ENCODE assay signal across 8 cellular contexts in genomic region chr10:110681023-110681681, GRCh38. TPM values are rescaled to one million over a fixed set of nuclear protein-coding genes. Genes with fewer than 3 reads are reported as not detected.
DNase-seq lines count a peak whose midpoint lies in the region; ATAC-seq, FAIRE-seq and TF ChIP-seq lines count a peak whose summit lies in the region.

No MANE protein-coding gene starts in this region.

- POLR2A ChIA-PET in OCI-LY7 (lab: Charles Lee): no interaction called here

- ATAC-seq in GM18505 (IDR thresholded peaks at IDR 0.05; ENCODE audit: unreplicated experiment): no peak

- no peaks in the 10 kb centered on the region for H3K36me3 ChIP-seq in OCI-LY7 (ENCODE audit: insufficient read depth, low read length)
- H3K36me3 ChIP-seq in bronchial epithelial cell (ENCODE audit: control insufficient read depth, insufficient read depth, low read length): no peaks in the 10 kb centered on the region

- no TSS peak for BruUV-seq in OCI-LY7 (replicated peaks; lab: Mats Ljungman, UMichigan)

- intact Hi-C loops in OCI-LY7 (cut with micrococcal nuclease; ENCODE audit: unreplicated experiment): loop anchor here (1.0 to 5.0 kb wide), 2 partner anchors 39 to 71 kb away; partner anchors contain the start of gene RBM20

- no peaks in the 10 kb centered on the region for H3K9me2 ChIP-seq in OCI-LY7 (ENCODE audit: insufficient read depth, low read length)

- H3K27ac ChIP-seq in OCI-LY7 (ENCODE audit: low read depth, low read length, poor library complexity, severe bottlenecking): no peak overlapping the region

- no peaks in the 10 kb centered on the region for H4K20me1 ChIP-seq in OCI-LY7 (ENCODE audit: insufficient read depth, low read length)

- CTCF ChIA-PET in OCI-LY7 (lab: Charles Lee; ENCODE audit: unreplicated experiment): interaction anchor here (0.9 to 1.1 kb wide), 2 partner anchors 64 to 69 kb away, joined by 3 read pairs; no protein-coding TSS in a partner anchor

- no peaks in the 10 kb centered on the region for H3K9me3 ChIP-seq in OCI-LY7 (ENCODE audit: low read length)

- no peaks in the 10 kb centered on the region for H3K79me2 ChIP-seq in OCI-LY7 (ENCODE audit: insufficient read depth, low read depth, low read length)

- H3K4me3 ChIP-seq in OCI-LY7 (ENCODE audit: low read depth, low read length, poor library complexity, severe bottlenecking): no peak overlapping the region
- no peak overlapping the region for H3K4me3 ChIP-seq in bronchial epithelial cell (ENCODE audit: low read depth, low read length)

- H3K27me3 ChIP-seq in bronchial epithelial cell (ENCODE audit: control insufficient read depth, insufficient read depth, low read length): peaks cover 9% of the 10 kb centered on the region

- TF ChIP-seq CTCF in OCI-LY7 (conservative IDR thresholded peaks at IDR 0.05; ENCODE audit: low read length) (peak; percentile 88), bronchial epithelial cell (IDR thresholded peaks at IDR 0.05; ENCODE audit: insufficient read depth, low read length, severe bottlenecking) (peak; percentile 64)

- peaks cover 24% of the 10 kb centered on the region for H3K4me1 ChIP-seq in OCI-LY7 (ENCODE audit: insufficient read depth, low read length, poor library complexity, severe bottlenecking)

- FAIRE-seq in bronchial epithelial cell (lab: Jason Lieb, UNC): no peak

- H3K4me2 ChIP-seq in OCI-LY7 (ENCODE audit: low read length): peak overlapping the region; percentile 30

- no peak for TF ChIP-seq POLR2A in GM18505 (IDR thresholded peaks at IDR 0.05; ENCODE audit: borderline replicate concordance, extremely low read depth, insufficient read depth, insufficient read length)

- DNase-seq in AG20443 (ENCODE audit: low spot score) (peak; percentile 39), GM19238 (ENCODE audit: insufficient read length, low spot score) (peak; percentile 32), OCI-LY7 (ENCODE audit: low spot score) (peak; percentile 61), bronchial epithelial cell (ENCODE audit: low read depth) (peak; percentile 35), medulla oblongata (ENCODE audit: extremely low spot score) (peak; percentile 44), NCI-H226 (no peak), T1000 (lab: John Stamatoyannopoulos, UW) (no peak)

- H2AFZ ChIP-seq in OCI-LY7 (ENCODE audit: low read length): no peak overlapping the region; the same call in 1 of the 2 replicates

RNA-seq across cellular contexts. Expression of gene RBM20, which starts 37.0 kb away (rescaled TPM):
- total RNA-seq in OCI-LY7 (2014; rRNA removed; shearing (Covaris generic)): 0.35 and 0.82 TPM in 2 replicates
- total RNA-seq in OCI-LY7 (2022) (1.0 and 1.4 TPM in 2 replicates), bronchial epithelial cell (1.8 TPM in 1 of 2 replicates, not detected in the other)

Comparison
In these comparisons a context has a peak if more than half of its experiments do, and no peak if none do; other contexts are left out.
1. DNase-seq: peak in AG20443 (single experiment), GM19238 (single experiment), OCI-LY7 (single experiment), bronchial epithelial cell (single experiment) and medulla oblongata (single experiment); none in NCI-H226 (single experiment) and T1000 (single experiment).